ENCODE assay signal across 18 cellular contexts in genomic region chrX:134622813-134623185, GRCh38. TPM values are rescaled to one million over a fixed set of nuclear protein-coding genes. Genes with fewer than 3 reads are reported as not detected.
DNase-seq lines count a peak whose midpoint lies in the region; ATAC-seq, FAIRE-seq and TF ChIP-seq lines count a peak whose summit lies in the region.
"Had no signal": no experiment of that assay in that cellular context is flagged by ENCODE, and none has a peak within 500 bp of the region (broad histone marks: within the 10 kb centered on the region; RNA-seq: fewer than 3 reads in every experiment).

No MANE protein-coding gene starts in this region.

- POLR2A ChIA-PET in AG04450 (lab: Yijun Ruan, JAX): interaction anchor here (0.6 to 1.7 kb wide), 3 partner anchors 9 to 47 kb away, joined by 4 to 23 read pairs (median 6); no protein-coding TSS in a partner anchor

- H3K4me3 Mint-ChIP-seq in astrocyte (ENCODE audit: unreplicated experiment): no peak overlapping the region
- H3K4me3 Mint-ChIP-seq: activated CD8-positive, alpha-beta T cell treated with anti-CD3 and anti-CD28 coated beads, Interleukin-2, amount 10 ng/mL, durations not matched to agents 7 days and 5 days; stimulated activated naive CD8-positive, alpha-beta T cell treated with anti-CD3 and anti-CD28 coated beads, Interleukin-15, amount 100 ng/mL, for 72 hours had no signal

- H3K27ac Mint-ChIP-seq in astrocyte (ENCODE audit: unreplicated experiment): peak overlapping the region; percentile 94
- H3K27ac Mint-ChIP-seq: activated CD8-positive, alpha-beta T cell treated with anti-CD3 and anti-CD28 coated beads, Interleukin-2, amount 10 ng/mL, durations not matched to agents 7 days and 5 days; stimulated activated naive CD8-positive, alpha-beta T cell treated with anti-CD3 and anti-CD28 coated beads, Interleukin-15, amount 100 ng/mL, for 72 hours had no signal

- H3K9me3 ChIP-seq in AG04450 (ENCODE audit: control insufficient read depth, insufficient read depth, low read length): no peaks in the 10 kb centered on the region
- no peaks in the 10 kb centered on the region for H3K9me3 ChIP-seq in HUES64 (ENCODE audit: insufficient read depth, low read depth, low read length)
- H3K9me3 ChIP-seq in astrocyte (ENCODE audit: insufficient read depth, low read depth, low read length): no peaks in the 10 kb centered on the region
- no peaks in the 10 kb centered on the region for H3K9me3 ChIP-seq in hepatocyte (ENCODE audit: low read depth)
- H3K9me3 ChIP-seq in uterus: no peaks in the 10 kb centered on the region
- H3K9me3 ChIP-seq: body of pancreas, pancreas had no signal

- H3K79me2 ChIP-seq in astrocyte (ENCODE audit: insufficient read depth, low read length): no peaks in the 10 kb centered on the region
- no peaks in the 10 kb centered on the region for H3K79me2 ChIP-seq in hepatocyte

- H3K4me1 ChIP-seq in HUES64 (ENCODE audit: insufficient read depth, low read length): peaks cover 17% of the 10 kb centered on the region
- H3K4me1 ChIP-seq in astrocyte (ENCODE audit: insufficient read depth, low read length): peaks cover 31% of the 10 kb centered on the region
- H3K4me1 ChIP-seq in hepatocyte (ENCODE audit: insufficient read depth): no peaks in the 10 kb centered on the region
- no peaks in the 10 kb centered on the region for H3K4me1 ChIP-seq in uterus
- H3K4me1 ChIP-seq: body of pancreas, pancreas had no signal

- H3K9me2 ChIP-seq in hepatocyte (replicated peaks; ENCODE audit: insufficient read depth): no peaks in the 10 kb centered on the region

- DNase-seq in AG04450 (ENCODE audit: low read depth, low spot score) (no peak), astrocyte (ENCODE audit: low read depth) (peak; percentile 57), hepatocyte (ENCODE audit: low spot score) (no peak), NCI-H524 (lab: John Stamatoyannopoulos, UW) (no peak), uterus (no peak)
- no peak for DNase-seq in stimulated activated CD4-positive, alpha-beta T cell treated with anti-CD3 and anti-CD28 coated beads, Interleukin-15, amount 100 ng/mL, for 24 hours
- DNase-seq: effector memory CD4-positive, alpha-beta T cell; kidney; NCI-H774; pancreas had no signal

- H3K27me3 ChIP-seq in AG04450 (ENCODE audit: control insufficient read depth, insufficient read depth, low read length) (no peaks in the 10 kb centered on the region), HUES64 (ENCODE audit: insufficient read depth, low read length) (no peaks in the 10 kb centered on the region), astrocyte (ENCODE audit: insufficient read depth, low read length) (no peaks in the 10 kb centered on the region), hepatocyte (no peaks in the 10 kb centered on the region), uterus (peaks cover 0 to 5% of the 10 kb centered on the region in 2 donors)
- H3K27me3 ChIP-seq: body of pancreas had no signal

- no peak for TF ChIP-seq POLR2A in uterus (IDR thresholded peaks at IDR 0.05)

- H3K4me1 Mint-ChIP-seq in astrocyte (ENCODE audit: low read depth, unreplicated experiment): peaks cover 31% of the 10 kb centered on the region

- ATAC-seq in HG03457 (IDR thresholded peaks at IDR 0.05; ENCODE audit: unreplicated experiment): no peak
- ATAC-seq: activated CD8-positive, alpha-beta T cell treated with anti-CD3 and anti-CD28 coated beads, Interleukin-2, amount 10 ng/mL, durations not matched to agents 7 days and 5 days; body of pancreas; Right ventricle myocardium inferior had no signal

- H4K20me1 ChIP-seq in astrocyte (ENCODE audit: insufficient read depth, low read length): no peaks in the 10 kb centered on the region
- H4K20me1 ChIP-seq in hepatocyte (ENCODE audit: insufficient read depth, poor library complexity, severe bottlenecking): no peaks in the 10 kb centered on the region

- TF ChIP-seq CTCF in AG04450 (IDR thresholded peaks at IDR 0.05; ENCODE audit: low read depth, low read length) (no peak), astrocyte (IDR thresholded peaks at IDR 0.05; ENCODE audit: insufficient read depth, low read depth, low read length) (no peak), hepatocyte (IDR thresholded peaks at IDR 0.05; ENCODE audit: poor library complexity) (no peak), uterus (IDR thresholded peaks at IDR 0.05) (no peak)

- H3K36me3 ChIP-seq in HUES64 (ENCODE audit: insufficient read depth, low read length) (no peaks in the 10 kb centered on the region), astrocyte (ENCODE audit: insufficient read depth, low read length) (no peaks in the 10 kb centered on the region), hepatocyte (replicated peaks; ENCODE audit: insufficient read depth, low read depth) (no peaks in the 10 kb centered on the region), uterus (no peaks in the 10 kb centered on the region)
- H3K36me3 ChIP-seq: pancreas had no signal

- WGBS in HUES64: 58% methylated on average over 2 of the region's 2 CpGs
- WGBS in hepatocyte (ENCODE audit: low lambda C conversion rate, missing lambda C conversion rate): 61% methylated on average over 2 of the region's 2 CpGs

- H3K4me2 ChIP-seq in astrocyte (ENCODE audit: low read length): peak overlapping the region; percentile 76
- H3K4me2 ChIP-seq in hepatocyte: no peak overlapping the region

- CTCF ChIA-PET in AG04450 (lab: Charles Lee): no interaction called here

- H3K27ac ChIP-seq in AG04450 (ENCODE audit: low read depth, low read length) (peak overlapping the region; percentile 70), HUES64 (ENCODE audit: low read depth, low read length) (peak overlapping the region; percentile 46), astrocyte (ENCODE audit: low read depth, low read length) (peak overlapping the region; percentile 74), hepatocyte (peak overlapping the region; percentile 48), uterus (no peak overlapping the region)
- H3K27ac ChIP-seq: body of pancreas, pancreas had no signal

- H3K4me3 ChIP-seq in AG04450 (ENCODE audit: low read depth, low read length) (no peak overlapping the region), HUES64 (ENCODE audit: low read length) (no peak overlapping the region), astrocyte (ENCODE audit: insufficient read depth, low read depth, low read length) (peak overlapping the region; percentile 1), hepatocyte (no peak overlapping the region), uterus (no peak overlapping the region)
- H3K4me3 ChIP-seq: body of pancreas, pancreas had no signal

- H2AFZ ChIP-seq in astrocyte (ENCODE audit: low read depth, low read length): no peak overlapping the region
- no peak overlapping the region for H2AFZ ChIP-seq in hepatocyte

- no peak for FAIRE-seq in astrocyte (lab: Jason Lieb, UNC)
- FAIRE-seq: kidney, pancreas, TTC549 had no signal

- H3K9ac ChIP-seq in HUES64 (ENCODE audit: low read depth, low read length): no peak overlapping the region
- H3K9ac ChIP-seq in astrocyte (ENCODE audit: low read length): peak overlapping the region; percentile 17

- intact Hi-C loops in uterus (cut with DNase I; ENCODE audit: low total_unique reads): no loop called here

- H3K27me3 Mint-ChIP-seq in astrocyte (ENCODE audit: low read depth, unreplicated experiment): no peaks in the 10 kb centered on the region

- no peaks in the 10 kb centered on the region for H3K36me3 Mint-ChIP-seq in astrocyte (ENCODE audit: low read depth, unreplicated experiment)

- no peaks in the 10 kb centered on the region for H3K9me3 Mint-ChIP-seq in astrocyte (ENCODE audit: unreplicated experiment)
- H3K9me3 Mint-ChIP-seq: stimulated activated naive CD8-positive, alpha-beta T cell treated with anti-CD3 and anti-CD28 coated beads, Interleukin-15, amount 100 ng/mL, for 72 hours had no signal

RNA-seq across cellular contexts. Expression of gene PLAC1, which starts 35.5 kb away (rescaled TPM):
- polyA plus RNA-seq in AG04450 (2011; rRNA removed): 2.4 and 2.6 TPM in 2 replicates
- polyA minus RNA-seq in AG04450 (2011; rRNA and poly(A)+ RNA removed): 0.64 and 1.3 TPM in 2 replicates
- 0.65 TPM for polyA plus RNA-seq in HUES64 (2013, experiment 1 of 2)
- 0.76 TPM for polyA plus RNA-seq in HUES64 (2013, experiment 2 of 2)
- total RNA-seq in astrocyte: 0.61 and 0.70 TPM in 2 replicates
- 0.24 and 2.9 TPM in 2 replicates for total RNA-seq in hepatocyte
- 0.93 and 2.7 TPM in 2 replicates for polyA plus RNA-seq in hepatocyte
- 1 to 10 TPM in 1 of 4 donors, not detected in 3; 1.9 TPM for total RNA-seq in uterus
- total RNA-seq: activated CD8-positive, alpha-beta T cell treated with anti-CD3 and anti-CD28 coated beads, Interleukin-2, amount 10 ng/mL, durations not matched to agents 7 days and 5 days; body of pancreas; glomerular endothelial cell; kidney; pancreas; Right ventricle myocardium inferior had no signal

Comparison
In these comparisons a context has a peak if more than half of its experiments do, and no peak if none do; other contexts are left out.
1. H3K27ac ChIP-seq: peak in AG04450 (single experiment), HUES64 (single experiment), astrocyte (single experiment) and hepatocyte (single experiment); none in uterus (0 of 2).